Comparison of ENCODE assay signal across 8 cellular contexts in genomic region chr16:85026696-85027095, GRCh38. TPM values are rescaled to one million over a fixed set of nuclear protein-coding genes. Genes with fewer than 3 reads are reported as not detected.
A peak's percentile ranks its signal among the peaks of the same experiment; 100 is the strongest.
DNase-seq lines count a peak whose midpoint lies in the region; ATAC-seq and TF ChIP-seq lines count a peak whose summit lies in the region.

No MANE protein-coding gene starts in this region.

- H3K27me3 ChIP-seq in heart right ventricle = no peaks in the 10 kb centered on the region
- no peaks in the 10 kb centered on the region for H3K27me3 ChIP-seq in brain microvascular endothelial cell (replicated peaks)
- H3K27me3 ChIP-seq in mucosa of rectum (ENCODE audit: control insufficient read depth in 2 of 2, insufficient read depth in 2 of 2, low read length in 2 of 2) = no peaks in the 10 kb centered on the region

- 67 to 72% methylated on average over 5 of the region's 5 CpGs for WGBS in heart right ventricle, 2 donors
- whole genome bisulfite sequencing in urinary bladder = 56% methylated on average over 5 of the region's 5 CpGs

- in situ Hi-C loops in brain microvascular endothelial cell (cut with HindIII; ENCODE audit: low pct_ligation_motif_present, low sequenced_read_pairs) = no loop called here

- ATAC-seq in heart right ventricle (no peak), Right ventricle myocardium superior (ENCODE audit: poor library complexity) (no peak), GM21515 (IDR thresholded peaks at IDR 0.05; ENCODE audit: unreplicated experiment) (no peak)

- intact Hi-C loops in heart right ventricle (cut with DNase I) = loop anchor here in 3 of 10 donors (2.0 to 5.0 kb wide), 2 partner anchors 16 to 61 kb away; partner anchors contain the start of gene ZDHHC7 (in 1 of the 3)
- intact Hi-C loops in Right ventricle myocardium superior (cut with DNase I) = loop anchor here (10.0 kb wide), 1 partner anchor 58 kb away; no protein-coding TSS in a partner anchor

- H3K4me1 ChIP-seq in heart right ventricle (peaks cover 5 to 48% (median 30%) of the 10 kb centered on the region in 9 donors), mucosa of rectum (ENCODE audit: control insufficient read depth in 2 of 2, insufficient read depth in 2 of 2, low read length in 2 of 2) (peaks cover 26 to 48% of the 10 kb centered on the region in 2 donors), urinary bladder (ENCODE audit: insufficient read depth) (no peaks in the 10 kb centered on the region)

- H3K9me3 ChIP-seq in heart right ventricle = peaks cover 0 to 6% (median 0%) of the 10 kb centered on the region in 11 donors
- H3K9me3 ChIP-seq in mucosa of rectum (ENCODE audit: control insufficient read depth in 2 of 2, low read length in 2 of 2) = no peaks in the 10 kb centered on the region

- peaks cover 0 to 3% (median 0%) of the 10 kb centered on the region in 9 donors for H3K36me3 ChIP-seq in heart right ventricle
- no peaks in the 10 kb centered on the region for H3K36me3 ChIP-seq in brain microvascular endothelial cell (replicated peaks)
- peaks cover 2 to 3% of the 10 kb centered on the region in 2 donors for H3K36me3 ChIP-seq in mucosa of rectum (ENCODE audit: control insufficient read depth in 2 of 2, insufficient read depth in 2 of 2, low read length in 2 of 2)
- no peaks in the 10 kb centered on the region for H3K36me3 ChIP-seq in urinary bladder (ENCODE audit: insufficient read depth)

- no peak for TF ChIP-seq CTCF in heart right ventricle (IDR thresholded peaks at IDR 0.05)
- no peak for TF ChIP-seq CTCF in brain microvascular endothelial cell (IDR thresholded peaks at IDR 0.05; ENCODE audit: low read depth, low read length, missing control alignments)

- H3K4me3 ChIP-seq in heart right ventricle = peak overlapping the region in 9 of 10 donors; percentile 59 to 88 (median 83)
- peak overlapping the region; percentile 76 for H3K4me3 ChIP-seq in brain microvascular endothelial cell (ENCODE audit: low read depth, low read length)
- H3K4me3 ChIP-seq in mucosa of rectum (ENCODE audit: low read length in 2 of 2) = peak overlapping the region; percentile 72 to 93
- H3K4me3 ChIP-seq in urinary bladder (ENCODE audit: low read depth, low read length) = peak overlapping the region; percentile 81

- peak overlapping the region; percentile 74 to 95 for H3K9ac ChIP-seq in mucosa of rectum (ENCODE audit: low read depth in 1 of 2, low read length in 2 of 2)

- DNase-seq in heart right ventricle = no peak
- no peak for DNase-seq in Right ventricle myocardium superior
- no peak for DNase-seq in brain microvascular endothelial cell
- no peak for DNase-seq in stimulated activated CD4-positive, alpha-beta T cell treated with anti-CD3 and anti-CD28 coated beads, Interleukin-12 subunit alpha, Interleukin-12 subunit beta, amount 100 ng/mL, for 4 hours
- DNase-seq in AG20443 (ENCODE audit: low spot score) = no peak

- H3K27ac ChIP-seq in heart right ventricle (peak overlapping the region in 8 of 10 donors; percentile 65 to 96 (median 82)), brain microvascular endothelial cell (no peak overlapping the region), mucosa of rectum (ENCODE audit: low read depth in 2 of 2, low read length in 2 of 2) (peak overlapping the region; percentile 79 to 88), urinary bladder (ENCODE audit: low read depth) (no peak overlapping the region)

RNA-seq across cellular contexts. Expression of gene KIAA0513, which starts 0.9 kb away (rescaled TPM):
- total RNA-seq in heart right ventricle (10 to 100 TPM in 2 of 10 donors, 1 to 10 TPM in 8; 5.9 to 10.9 (median 8.5) TPM), Right ventricle myocardium superior (10.4 TPM), urinary bladder (9.8 TPM)
- polyA plus RNA-seq in heart right ventricle (1 to 10 TPM; 2.4 to 3.1 TPM), urinary bladder (19.9 TPM)

RNA-seq across cellular contexts. Expression of gene ZDHHC7, which starts 15.4 kb away (rescaled TPM):
- total RNA-seq in heart right ventricle (10 to 100 TPM; 36.2 to 55.5 (median 43.2) TPM), Right ventricle myocardium superior (35.1 TPM), urinary bladder (31.1 TPM)
- polyA plus RNA-seq in heart right ventricle (10 to 100 TPM; 15.1 to 16.6 TPM), urinary bladder (49.7 TPM)

Comparison
In these comparisons a context has a peak if more than half of its experiments do, and no peak if none do; other contexts are left out.
1. H3K27ac ChIP-seq: peak in heart right ventricle (8 of 10) and mucosa of rectum (2 of 2); none in brain microvascular endothelial cell (single experiment) and urinary bladder (single experiment).
2. Peak in every context shown above with its lines, with median percentiles within 50 percentile points of each other: H3K4me3 ChIP-seq.